ENCODE assay signal across 27 cellular contexts in genomic region chr1:117161887-117162286, GRCh38. TPM values are rescaled to one million over a fixed set of nuclear protein-coding genes. Genes with fewer than 3 reads are reported as not detected.
DNase-seq lines count a peak whose midpoint lies in the region; ATAC-seq, FAIRE-seq and TF ChIP-seq lines count a peak whose summit lies in the region.
"Had no signal": no experiment of that assay in that cellular context is flagged by ENCODE, and none has a peak within 500 bp of the region (broad histone marks: within the 10 kb centered on the region; RNA-seq: fewer than 3 reads in every experiment).

No MANE protein-coding gene starts in this region.

- no peaks in the 10 kb centered on the region for H3K27me3 Mint-ChIP-seq in Calu3 (ENCODE audit: unreplicated experiment)
- H3K27me3 Mint-ChIP-seq in progenitor cell of endocrine pancreas = no peaks in the 10 kb centered on the region

- peaks cover 2% of the 10 kb centered on the region for H3K9me3 Mint-ChIP-seq in Calu3 (ENCODE audit: low read depth, unreplicated experiment)
- peaks cover 16% of the 10 kb centered on the region for H3K9me3 Mint-ChIP-seq in progenitor cell of endocrine pancreas (ENCODE audit: low read depth)
- H3K9me3 Mint-ChIP-seq: activated naive CD4-positive, alpha-beta T cell treated with anti-CD3 and anti-CD28 coated beads for 36 hours had no signal

- no peak for TF ChIP-seq EP300 in SK-N-SH (IDR thresholded peaks at IDR 0.05; ENCODE audit: borderline replicate concordance in 1 of 2, low read depth in 1 of 2, low read length in 1 of 2)

- H3K4me1 ChIP-seq in kidney (ENCODE audit: control insufficient read depth in 1 of 2, insufficient read depth in 1 of 2, low read depth in 1 of 2, low read length in 2 of 2) = no peaks in the 10 kb centered on the region
- no peaks in the 10 kb centered on the region for H3K4me1 ChIP-seq in SK-N-SH (ENCODE audit: control insufficient read depth in 1 of 2, insufficient read depth in 2 of 2, low read depth in 1 of 2, low read length in 1 of 2)
- H3K4me1 ChIP-seq: breast epithelium had no signal

- FAIRE-seq in kidney (lab: Jason Lieb, UNC) = peak; percentile 41

- peak; percentile 26 for DNase-seq in Calu3
- peak; percentile 56 for DNase-seq in NCI-H69 (lab: John Stamatoyannopoulos, UW)
- DNase-seq in kidney = no peak
- no peak for DNase-seq in progenitor cell of endocrine pancreas (ENCODE audit: low spot score, unreplicated experiment)
- no peak for DNase-seq in medulla oblongata (ENCODE audit: extremely low spot score)
- no peak for DNase-seq in SK-N-SH
- DNase-seq: activated CD4-positive, alpha-beta T cell treated with anti-CD3 and anti-CD28 coated beads, Interleukin-2, amount 50 U/mL, for 1 hour; activated naive CD4-positive, alpha-beta T cell treated with anti-CD3 and anti-CD28 coated beads for 36 hours; amniotic stem cell; C1 segment of cervical spinal cord; effector CD4-positive, alpha-beta T cell; heart right ventricle; IMR-90; NCI-H1105; NCI-H2029; retina; substantia nigra had no signal

- BruUV-seq in Calu3 (replicated peaks; lab: Mats Ljungman, UMichigan) = no TSS peak

- POLR2A ChIA-PET in SK-N-SH (lab: Yijun Ruan, JAX) = no interaction called here

- no peak for ATAC-seq in GM18517 (IDR thresholded peaks at IDR 0.05; ENCODE audit: unreplicated experiment)
- ATAC-seq: HCT116, heart right ventricle had no signal

- H3K9me2 ChIP-seq in SK-N-SH = no peaks in the 10 kb centered on the region

- 30% methylated on average over 1 of the region's 1 CpG for WGBS in SK-N-SH (ENCODE audit: low lambda C conversion rate)

- H2AFZ ChIP-seq in SK-N-SH (ENCODE audit: low read depth) = no peak overlapping the region

- H3K27ac Mint-ChIP-seq in Calu3 (ENCODE audit: unreplicated experiment) (no peak overlapping the region), progenitor cell of endocrine pancreas (peak overlapping the region; percentile 79)
- H3K27ac Mint-ChIP-seq: activated naive CD4-positive, alpha-beta T cell treated with anti-CD3 and anti-CD28 coated beads for 36 hours had no signal

- H3K9me3 ChIP-seq in kidney (ENCODE audit: control insufficient read depth in 1 of 2, low read length in 2 of 2) = no peaks in the 10 kb centered on the region
- H3K9me3 ChIP-seq in SK-N-SH = no peaks in the 10 kb centered on the region
- H3K9me3 ChIP-seq: breast epithelium, heart right ventricle had no signal

- H3K4me3 ChIP-seq in kidney (ENCODE audit: low read length in 2 of 2) = no peak overlapping the region
- no peak overlapping the region for H3K4me3 ChIP-seq in SK-N-SH (ENCODE audit: low read depth in 2 of 2, low read length in 1 of 2)
- H3K4me3 ChIP-seq: breast epithelium, heart right ventricle, lung, SK-N-MC had no signal

- H3K4me3 Mint-ChIP-seq in Calu3 (ENCODE audit: low read depth, unreplicated experiment) (no peak overlapping the region), progenitor cell of endocrine pancreas (ENCODE audit: low read depth) (peak overlapping the region; percentile 12)
- H3K4me3 Mint-ChIP-seq: activated naive CD4-positive, alpha-beta T cell treated with anti-CD3 and anti-CD28 coated beads for 36 hours had no signal

- H3K27me3 ChIP-seq in SK-N-SH (ENCODE audit: insufficient read depth) = no peaks in the 10 kb centered on the region
- H3K27me3 ChIP-seq: breast epithelium, heart right ventricle had no signal

- H4K20me1 ChIP-seq in SK-N-SH (ENCODE audit: insufficient read depth) = no peaks in the 10 kb centered on the region

- TF ChIP-seq CTCF in Calu3 (IDR thresholded peaks at IDR 0.05; ENCODE audit: unreplicated experiment) (no peak), kidney (IDR thresholded peaks at IDR 0.05; ENCODE audit: borderline replicate concordance, extremely low read depth, insufficient read depth) (no peak), progenitor cell of endocrine pancreas (IDR thresholded peaks at IDR 0.05; ENCODE audit: unreplicated experiment) (no peak), SK-N-SH (IDR thresholded peaks at IDR 0.05) (no peak)

- intact Hi-C loops in Calu3 (cut with micrococcal nuclease; ENCODE audit: unreplicated experiment) = no loop called here
- intact Hi-C loops in kidney (cut with DNase I) = no loop called here

- peaks cover 30% of the 10 kb centered on the region for H3K4me1 Mint-ChIP-seq in Calu3 (ENCODE audit: low read depth, unreplicated experiment)
- peaks cover 22% of the 10 kb centered on the region for H3K4me1 Mint-ChIP-seq in progenitor cell of endocrine pancreas (ENCODE audit: low read depth)

- CTCF ChIA-PET in Calu3 (lab: Charles Lee) = no interaction called here
- CTCF ChIA-PET in SK-N-SH (lab: Yijun Ruan, JAX) = interaction anchor here (3.4 kb wide), 1 partner anchor 33 kb away, joined by 11 read pairs; no protein-coding TSS in a partner anchor

- no peak for TF ChIP-seq RAD21 in SK-N-SH (IDR thresholded peaks at IDR 0.05; ENCODE audit: low read length)

- no peak overlapping the region for H3K9ac ChIP-seq in kidney (ENCODE audit: low read length in 2 of 2)
- H3K9ac ChIP-seq in SK-N-SH = no peak overlapping the region

- no peaks in the 10 kb centered on the region for H3K79me2 ChIP-seq in SK-N-SH (ENCODE audit: insufficient read depth)

- H3K36me3 Mint-ChIP-seq in Calu3 (ENCODE audit: insufficient read depth, unreplicated experiment) = peaks cover 4% of the 10 kb centered on the region
- H3K36me3 Mint-ChIP-seq in progenitor cell of endocrine pancreas (ENCODE audit: insufficient read depth) = peaks cover 4% of the 10 kb centered on the region

- no peaks in the 10 kb centered on the region for H3F3A ChIP-seq in SK-N-SH (replicated peaks; ENCODE audit: insufficient read depth)

- H3K36me3 ChIP-seq in kidney (ENCODE audit: control insufficient read depth in 1 of 2, insufficient read depth in 2 of 2, low read length in 2 of 2) = no peaks in the 10 kb centered on the region
- no peaks in the 10 kb centered on the region for H3K36me3 ChIP-seq in SK-N-SH (replicated peaks in 1 of 2; ENCODE audit: control insufficient read depth in 1 of 2, insufficient read depth in 2 of 2, low read length in 1 of 2)
- H3K36me3 ChIP-seq: breast epithelium, heart right ventricle had no signal

- H3K27ac ChIP-seq in kidney (ENCODE audit: low read depth in 2 of 2, low read length in 2 of 2) (no peak overlapping the region), SK-N-SH (ENCODE audit: low read depth in 2 of 2, low read length in 1 of 2) (no peak overlapping the region)
- H3K27ac ChIP-seq: breast epithelium, epithelial cell of prostate, heart right ventricle, SK-N-MC had no signal

- H3K4me2 ChIP-seq in SK-N-SH = no peak overlapping the region

TF ChIP-seq in SK-N-SH, 30 proteins besides CTCF, POLR2A, EP300 and RAD21:
- TF ChIP-seq POLR2AphosphoS5 (IDR thresholded peaks at IDR 0.05; ENCODE audit: low read depth, low read length) = no peak
- TF ChIP-seq EZH2phosphoT487 (IDR thresholded peaks at IDR 0.05; ENCODE audit: borderline replicate concordance, low read depth) = no peak
- TF ChIP-seq FOXM1 (IDR thresholded peaks at IDR 0.05; ENCODE audit: low read depth) = no peak
- TF ChIP-seq TCF12 (IDR thresholded peaks at IDR 0.05) = no peak
- no peak for TF ChIP-seq MXI1 (IDR thresholded peaks at IDR 0.05; ENCODE audit: low read depth, low read length)
- no peak for TF ChIP-seq ZBTB33 (IDR thresholded peaks at IDR 0.05; ENCODE audit: borderline replicate concordance, low read depth)
- no peak for TF ChIP-seq RXRA (IDR thresholded peaks at IDR 0.05; ENCODE audit: borderline replicate concordance, low read depth)
- TF ChIP-seq YY1 (IDR thresholded peaks at IDR 0.05; ENCODE audit: low read depth) = no peak
- no peak for TF ChIP-seq CHD2 (IDR thresholded peaks at IDR 0.05; ENCODE audit: low read length, partially characterized antibody)
- TF ChIP-seq SMC3 (IDR thresholded peaks at IDR 0.05; ENCODE audit: low read depth, low read length) = no peak
- no peak for TF ChIP-seq JUND (IDR thresholded peaks at IDR 0.05)
TF ChIP-seq in SK-N-SH: peak in this region for 0.

RNA-seq across cellular contexts. Expression of gene TRIM45, which starts 40.3 kb away (rescaled TPM):
- 4.3 and 5.3 TPM in 2 replicates for total RNA-seq in Calu3 (2022)
- total RNA-seq in kidney = 4.8 TPM
- polyA plus RNA-seq in kidney (ENCODE audit: insufficient read depth, low read depth, low replicate concordance) = 4.5 TPM
- 48.0 and 50.9 TPM in 2 replicates for total RNA-seq in progenitor cell of endocrine pancreas
- 7.4 and 9.7 TPM in 2 replicates for polyA plus RNA-seq in SK-N-SH (2012; rRNA removed)
- polyA plus RNA-seq in SK-N-SH (2012; cell fraction: cytosol; rRNA removed) = 2.6 and 3.8 TPM in 2 replicates
- polyA plus RNA-seq in SK-N-SH (2012; cell fraction: nucleus; rRNA removed) = 49.2 and 51.6 TPM in 2 replicates

RNA-seq across cellular contexts. Expression of gene VTCN1, which starts 48.8 kb away (rescaled TPM):
- 35.7 and 39.1 TPM in 2 replicates for total RNA-seq in Calu3 (2022)
- total RNA-seq in kidney = 32.6 TPM
- 26.5 TPM for polyA plus RNA-seq in kidney (ENCODE audit: insufficient read depth, low read depth, low replicate concordance)
- total RNA-seq in progenitor cell of endocrine pancreas = 1.4 and 1.8 TPM in 2 replicates
- polyA plus RNA-seq in SK-N-SH (2012; rRNA removed) = not detected in 2 replicates
- not detected in 2 replicates for polyA plus RNA-seq in SK-N-SH (2012; cell fraction: cytosol; rRNA removed)
- 0.04 TPM in 2 replicates for polyA plus RNA-seq in SK-N-SH (2012; cell fraction: nucleus; rRNA removed)
- total RNA-seq: activated naive CD4-positive, alpha-beta T cell treated with anti-CD3 and anti-CD28 coated beads for 36 hours; fibroblast of villous mesenchyme; IMR-90; myocyte; RPMI7951; T-helper 2 cell treated with Interferon-gamma antibody and Interleukin-4, amounts not matched to agents 100 ng/mL and 5 ng/mL, for 36 hours had no signal
- polyA plus RNA-seq: heart right ventricle, IMR-90 had no signal

Comparison
In these comparisons a context has a peak if more than half of its experiments do, and no peak if none do; other contexts are left out.
1. DNase-seq: peak in Calu3 (single experiment) and NCI-H69 (single experiment); none in kidney (single experiment), progenitor cell of endocrine pancreas (single experiment), medulla oblongata (single experiment) and SK-N-SH (single experiment).
2. RNA of gene VTCN1, which starts 48.8 kb away (total RNA-seq): 35.7 to 39.1 TPM in Calu3 and 32.6 TPM in kidney (single experiment); 1.4 to 1.8 TPM in progenitor cell of endocrine pancreas; every median in the first group is over 10 times any median in the second.